In the genomic region with DNA sequence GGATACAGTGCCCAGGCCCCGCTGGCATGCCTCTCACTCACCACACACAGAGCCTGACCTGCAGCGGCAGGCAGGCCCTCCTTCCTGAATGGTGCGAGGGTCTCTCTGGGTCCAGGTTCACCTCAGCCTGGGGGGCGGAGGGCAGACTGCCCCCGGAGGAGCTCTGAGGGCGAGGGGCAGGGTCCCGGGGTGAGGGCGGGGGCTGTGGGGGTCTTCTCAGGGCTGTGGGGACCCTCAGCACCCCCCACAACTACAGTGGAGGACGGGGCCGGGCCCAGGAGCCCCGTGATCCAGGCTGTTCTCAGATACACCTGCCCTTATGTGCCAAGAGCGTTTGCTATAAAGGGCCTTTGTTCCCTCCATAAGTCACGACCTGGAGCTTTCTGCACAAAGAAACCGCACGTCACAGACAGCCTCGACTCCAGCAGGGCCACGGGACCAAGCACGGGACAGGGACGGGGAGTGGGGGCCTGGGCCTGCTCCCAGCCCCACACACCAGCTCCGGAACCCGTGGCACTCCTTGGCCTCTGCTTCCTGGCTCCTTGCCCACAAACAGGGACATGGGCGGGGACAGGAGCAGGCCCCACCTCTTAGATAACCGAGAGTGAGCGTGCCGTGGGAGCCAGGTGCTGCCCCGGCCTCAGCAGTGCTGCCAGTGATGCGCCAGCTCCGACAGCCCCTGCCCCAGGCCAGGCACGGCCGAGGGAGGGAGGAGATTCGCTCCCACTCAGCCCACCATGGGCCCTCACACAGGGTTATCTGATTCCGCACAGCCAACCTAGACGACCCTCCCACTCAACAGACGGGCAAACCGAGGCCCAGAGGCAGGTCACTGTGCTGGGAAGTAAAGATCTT, we compare ENCODE assay signal across 13 cellular contexts.
A peak's percentile ranks its signal among the peaks of the same experiment; 100 is the strongest.
DNase-seq lines count a peak whose midpoint lies in the region; ATAC-seq, FAIRE-seq and TF ChIP-seq lines count a peak whose summit lies in the region.
"Had no signal": no experiment of that assay in that cellular context is flagged by ENCODE, and none has a peak within 500 bp of the region (broad histone marks: within the 10 kb centered on the region; RNA-seq: fewer than 3 reads in every experiment).

No MANE protein-coding gene starts in this region.

- no peaks in the 10 kb centered on the region for H3K9me1 ChIP-seq in K562 (ENCODE audit: control insufficient read depth, insufficient read depth, low read length)

- no peak overlapping the region for H3K4me3 Mint-ChIP-seq in GM23338
- H3K4me3 Mint-ChIP-seq: B cell; effector memory CD8-positive, alpha-beta T cell had no signal

- H3K9ac ChIP-seq in K562 (ENCODE audit: insufficient read depth in 1 of 2, low read depth in 2 of 2, low read length in 2 of 2) = peak overlapping the region in 1 of 2 experiments; percentile 71; a peak in 2 of 4 replicates
- H3K9ac ChIP-seq in mesenchymal stem cell (ENCODE audit: low read length) = no peak overlapping the region

- H4K20me1 ChIP-seq in K562 (replicated peaks; ENCODE audit: control insufficient read depth, insufficient read depth, low read length) = 0 out of 2 replicates have a peak, but pooled peaks cover 7% of the 10 kb centered on the region
- H4K20me1 ChIP-seq in GM23338 (replicated peaks; ENCODE audit: insufficient read depth) = peaks cover 12% of the 10 kb centered on the region

- intact Hi-C loops in Right ventricle myocardium superior (cut with DNase I) (no loop called here), Right ventricle myocardium inferior (cut with DNase I) (no loop called here), K562 (cut with micrococcal nuclease) (no loop called here), upper lobe of right lung (cut with DNase I) (no loop called here)

- H3K36me3 ChIP-seq in K562 (ENCODE audit: control insufficient read depth, insufficient read depth, low read length) (peaks cover 68% of the 10 kb centered on the region; the same call in 2 of the 3 replicates), mesenchymal stem cell (ENCODE audit: control insufficient read depth in 1 of 2, insufficient read depth in 2 of 2, low read depth in 1 of 2, low read length in 2 of 2) (peaks cover 55 to 93% of the 10 kb centered on the region in 2 experiments), upper lobe of right lung (peaks cover 71% of the 10 kb centered on the region), GM23338 (ENCODE audit: insufficient read depth) (peaks cover 5% of the 10 kb centered on the region; the same call in 1 of the 2 replicates)

- H3K23ac ChIP-seq in mesenchymal stem cell (ENCODE audit: low read length in 2 of 2) = no peak overlapping the region

- H2AFZ ChIP-seq in K562 (ENCODE audit: low read depth, low read length) = no peak overlapping the region
- no peak overlapping the region for H2AFZ ChIP-seq in mesenchymal stem cell (ENCODE audit: low read depth, low read length)
- H2AFZ ChIP-seq in GM23338 = no peak overlapping the region

- in situ Hi-C loops in K562 (cut with MboI) = no loop called here

- no peak for TF ChIP-seq POLR2A in K562 (conservative IDR thresholded peaks at IDR 0.05)

- H4K8ac ChIP-seq in mesenchymal stem cell (ENCODE audit: low read length) = no peak overlapping the region

- peak overlapping the region in 1 of 2 experiments; percentile 85 for H2BK12ac ChIP-seq in mesenchymal stem cell (ENCODE audit: low read length in 2 of 2)

- POLR2A ChIA-PET in K562 (lab: Yijun Ruan, JAX) = interaction anchor here (0.6 to 1.3 kb wide), 2 partner anchors 12 to 217 kb away, joined by 4 to 5 read pairs; no protein-coding TSS in a partner anchor

- H3K4me2 ChIP-seq in K562 (ENCODE audit: insufficient read depth, low read length) = no peak overlapping the region
- no peak overlapping the region for H3K4me2 ChIP-seq in mesenchymal stem cell (ENCODE audit: low read length, poor library complexity, severe bottlenecking)
- H3K4me2 ChIP-seq in GM23338 = no peak overlapping the region

- H3K36me3 Mint-ChIP-seq in GM23338 (ENCODE audit: low read depth) = peaks cover 47% of the 10 kb centered on the region

- H3F3A ChIP-seq in GM23338 (replicated peaks; ENCODE audit: low read depth) = 0 out of 2 replicates have a peak, but pooled peaks cover 4% of the 10 kb centered on the region

- H3K9me3 ChIP-seq in K562 (replicated peaks; ENCODE audit: control insufficient read depth, insufficient read depth, low read depth, low read length) (no peaks in the 10 kb centered on the region), mesenchymal stem cell (ENCODE audit: control insufficient read depth, low read length) (no peaks in the 10 kb centered on the region), upper lobe of right lung (no peaks in the 10 kb centered on the region)

- H3K27ac ChIP-seq in K562 (ENCODE audit: extremely low read depth, low read depth, low read length) (no peak overlapping the region), mesenchymal stem cell (ENCODE audit: low read length, poor library complexity, severe bottlenecking) (no peak overlapping the region), upper lobe of right lung (no peak overlapping the region), GM23338 (ENCODE audit: low read depth) (no peak overlapping the region)

- no peak overlapping the region for H3K4ac ChIP-seq in mesenchymal stem cell (ENCODE audit: low read depth in 1 of 2, low read length in 2 of 2)

- peaks cover 40% of the 10 kb centered on the region for H3K79me1 ChIP-seq in mesenchymal stem cell (replicated peaks; ENCODE audit: low read length, poor library complexity, severe bottlenecking)

- no peaks in the 10 kb centered on the region for H3K9me2 ChIP-seq in GM23338 (ENCODE audit: insufficient read depth)

- TF ChIP-seq CTCF in K562 (IDR thresholded peaks at IDR 0.05 in 2 of 3, conservative IDR thresholded peaks at IDR 0.05 in 1 of 3; ENCODE audit: insufficient read depth in 2 of 3, low read depth in 1 of 3, low read length in 3 of 3) (no peak), upper lobe of right lung (IDR thresholded peaks at IDR 0.05) (no peak), GM23338 (conservative IDR thresholded peaks at IDR 0.05; ENCODE audit: low read depth in 2 of 2) (no peak)

- H2BK15ac ChIP-seq in mesenchymal stem cell (ENCODE audit: low read depth, poor library complexity, severe bottlenecking) = no peak overlapping the region

- no peak overlapping the region for H2BK5ac ChIP-seq in mesenchymal stem cell (ENCODE audit: low read depth, low read length, poor library complexity, severe bottlenecking)

- FAIRE-seq in K562 (lab: Jason Lieb, UNC) = no peak

- TF ChIP-seq EP300 in K562 (IDR thresholded peaks at IDR 0.05; ENCODE audit: low read length) = no peak

- 80% methylated on average over 19 of the region's 35 CpGs for WGBS in K562 (ENCODE audit: insufficient coverage, low coverage, missing lambda C conversion rate)
- WGBS in mesenchymal stem cell = 93% methylated on average over 34 of the region's 35 CpGs

- H3K18ac ChIP-seq in mesenchymal stem cell (ENCODE audit: low read depth in 1 of 2, low read length in 2 of 2) = peak overlapping the region in 1 of 2 experiments; percentile 6

- H3K27me3 ChIP-seq in K562 (ENCODE audit: control insufficient read depth in 2 of 2, insufficient read depth in 2 of 2, low read length in 2 of 2) (no peaks in the 10 kb centered on the region), mesenchymal stem cell (ENCODE audit: control insufficient read depth in 1 of 2, insufficient read depth in 1 of 2, low read length in 2 of 2) (no peaks in the 10 kb centered on the region), upper lobe of right lung (no peaks in the 10 kb centered on the region), GM23338 (ENCODE audit: insufficient read depth) (no peaks in the 10 kb centered on the region)

- peak; percentile 75 for DNase-seq in Right ventricle myocardium superior
- DNase-seq in Right ventricle myocardium inferior (ENCODE audit: missing footprints) = no peak
- peak; percentile 18 to 62 (median 45) for DNase-seq in K562 (ENCODE audit: extremely low read depth in 1 of 4, low spot score in 3 of 4)
- no peak for DNase-seq in mesenchymal stem cell
- DNase-seq in upper lobe of right lung = no peak
- no peak for DNase-seq in SKM-1 treated with dmso at 0.1 percent for 144 hours (lab: John Stamatoyannopoulos, UW; ENCODE audit: unreplicated experiment)
- DNase-seq in GM23338 (ENCODE audit: low spot score) = no peak
- DNase-seq: activated CD8-positive, alpha-beta memory T cell treated with anti-CD3 and anti-CD28 coated beads, Interleukin-2, amount 50 U/mL, for 48 hours; effector memory CD8-positive, alpha-beta T cell; RPMI8226 had no signal

- H3K27me3 Mint-ChIP-seq in GM23338 (ENCODE audit: insufficient read depth, low read depth, poor library complexity) = peaks cover 16% of the 10 kb centered on the region
- H3K27me3 Mint-ChIP-seq: B cell; effector memory CD8-positive, alpha-beta T cell had no signal

- H3K27ac Mint-ChIP-seq in GM23338 = no peak overlapping the region
- H3K27ac Mint-ChIP-seq: B cell had no signal

- ATAC-seq in Right ventricle myocardium superior (ENCODE audit: poor library complexity) (peak; percentile 30), Right ventricle myocardium inferior (no peak), K562 (0 out of 3 replicates have a peak, but pooled peaks have one; percentile 22), upper lobe of right lung (peak; percentile 16), HG02678 (IDR thresholded peaks at IDR 0.05; ENCODE audit: unreplicated experiment) (no peak), GM23338 (no peak)
- ATAC-seq: effector memory CD8-positive, alpha-beta T cell had no signal

- CTCF ChIA-PET in K562 (lab: Yijun Ruan, JAX; ENCODE audit: low intra/inter-chr PET ratio) = no interaction called here

- H3K79me2 ChIP-seq in K562 (ENCODE audit: control insufficient read depth, insufficient read depth, low read length) (no peaks in the 10 kb centered on the region), GM23338 (replicated peaks; ENCODE audit: insufficient read depth) (no peaks in the 10 kb centered on the region)

- BruUV-seq in K562 (replicated peaks; lab: Mats Ljungman, UMichigan) = no TSS peak

- H3K4me1 Mint-ChIP-seq in GM23338 = peaks cover 18% of the 10 kb centered on the region

- H2BK120ac ChIP-seq in mesenchymal stem cell (ENCODE audit: low read depth, low read length) = no peak overlapping the region

- H3K4me1 ChIP-seq in K562 (replicated peaks in 1 of 2; ENCODE audit: control insufficient read depth in 2 of 2, insufficient read depth in 2 of 2, low read length in 2 of 2) = peaks cover under 1 to 47% of the 10 kb centered on the region in 2 experiments; a peak in 4 of 5 replicates
- peaks cover 53% of the 10 kb centered on the region for H3K4me1 ChIP-seq in mesenchymal stem cell (ENCODE audit: control insufficient read depth, insufficient read depth, low read depth, low read length)
- H3K4me1 ChIP-seq in upper lobe of right lung = peaks cover 47% of the 10 kb centered on the region
- H3K4me1 ChIP-seq in GM23338 (ENCODE audit: insufficient read depth) = no peaks in the 10 kb centered on the region

- H3K14ac ChIP-seq in mesenchymal stem cell (ENCODE audit: low read length in 2 of 2) = peak overlapping the region in 1 of 2 experiments; percentile 50

- H3K4me3 ChIP-seq in K562 (no peak overlapping the region), mesenchymal stem cell (ENCODE audit: insufficient read depth in 1 of 2, low read depth in 1 of 2, low read length in 2 of 2) (no peak overlapping the region), upper lobe of right lung (no peak overlapping the region), GM23338 (no peak overlapping the region)
- H3K4me3 ChIP-seq: skin epidermis had no signal

- peaks cover 2% of the 10 kb centered on the region for H3K9me3 Mint-ChIP-seq in GM23338
- H3K9me3 Mint-ChIP-seq: effector memory CD8-positive, alpha-beta T cell had no signal

- H2AK5ac ChIP-seq in mesenchymal stem cell (ENCODE audit: low read length, severe bottlenecking) = no peak overlapping the region

- H4K91ac ChIP-seq in mesenchymal stem cell (ENCODE audit: low read length) = peak overlapping the region; percentile 6

- no peak for TF ChIP-seq RAD21 in K562 (CRISPR knock-in tag; conservative IDR thresholded peaks at IDR 0.05 in 1 of 2, IDR thresholded peaks at IDR 0.05 in 1 of 2)

Comparison
In these comparisons a context has a peak if more than half of its experiments do, and no peak if none do; other contexts are left out.
1. ATAC-seq: peak in Right ventricle myocardium superior (single experiment), K562 (single experiment) and upper lobe of right lung (single experiment); none in Right ventricle myocardium inferior (single experiment), HG02678 (single experiment) and GM23338 (single experiment).
2. DNase-seq: peak in Right ventricle myocardium superior (single experiment) and K562 (4 of 4); none in Right ventricle myocardium inferior (single experiment), mesenchymal stem cell (single experiment), upper lobe of right lung (single experiment), SKM-1 treated with dmso at 0.1 percent for 144 hours (single experiment) and GM23338 (single experiment).